32 cellular contexts compared by ENCODE assay signal in the genomic region with DNA sequence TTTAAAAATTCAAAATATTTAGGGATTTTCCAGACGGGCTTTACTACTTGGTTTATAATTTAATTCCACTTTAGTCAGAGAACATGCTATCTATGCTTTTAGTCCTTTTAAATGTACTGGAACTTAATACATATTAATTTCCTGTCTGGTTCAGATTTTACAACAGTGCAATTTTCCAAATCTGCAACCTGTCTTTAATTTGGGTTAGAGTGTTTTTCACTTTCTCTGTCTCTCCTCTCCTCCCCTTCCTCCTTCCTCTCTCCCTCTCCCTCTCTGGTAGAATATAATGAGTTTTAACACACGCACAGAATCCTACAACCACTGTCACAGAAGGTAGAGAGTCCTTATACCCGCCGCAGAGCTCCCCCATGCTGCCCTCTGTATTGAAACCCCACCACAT.
"Had no signal": no experiment of that assay in that cellular context is flagged by ENCODE, and none has a peak within 500 bp of the region (broad histone marks: within the 10 kb centered on the region; RNA-seq: fewer than 3 reads in every experiment).

No MANE protein-coding gene starts in this region.

- H3K36me3 Mint-ChIP-seq: activated CD4-positive, alpha-beta memory T cell treated with anti-CD3 and anti-CD28 coated beads for 36 hours; activated naive CD4-positive, alpha-beta T cell treated with anti-CD3 and anti-CD28 coated beads, Interleukin-2, amount 50 U/mL, for 72 hours; activated naive CD8-positive, alpha-beta T cell treated with anti-CD3 and anti-CD28 coated beads for 36 hours had no signal

- H3K27ac Mint-ChIP-seq: activated B cell treated with CpG ODN at 0.5 μM for 24 hours; activated CD4-positive, alpha-beta memory T cell treated with anti-CD3 and anti-CD28 coated beads for 36 hours; activated CD4-positive, alpha-beta T cell treated with anti-CD3 and anti-CD28 coated beads, Interleukin-2, amount 10 ng/mL, durations not matched to agents 24 days and 14 days; activated CD8-positive, alpha-beta T cell treated with anti-CD3 and anti-CD28 coated beads for 36 hours; activated naive CD4-positive, alpha-beta T cell treated with anti-CD3 and anti-CD28 coated beads for 36 hours; activated naive CD4-positive, alpha-beta T cell treated with anti-CD3 and anti-CD28 coated beads, Interleukin-2, amount 50 U/mL, for 72 hours; activated naive CD8-positive, alpha-beta T cell treated with anti-CD3 and anti-CD28 coated beads for 36 hours; activated T-cell treated with anti-CD3 and anti-CD28 coated beads, Interleukin-2, amount 50 U/mL, for 72 hours; activated T-helper 1 cell treated with anti-CD3 and anti-CD28 coated beads, Interleukin-12 subunit alpha, Interleukin-12 subunit beta, Interleukin-2, Interleukin-4 antibody, amounts not matched to agents 30 ng/mL and 10 ng/mL and 1 ng/mL, durations not matched to agents 14 hours and 24 hours and 36 hours; activated T-helper 17 cell treated with anti-CD3 and anti-CD28 coated beads, Interleukin-2, amount 50 U/mL, for 72 hours; T-helper 2 cell treated with Interferon-gamma antibody and Interleukin-4, amounts not matched to agents 5 μg/mL and 100 μg/mL, for 36 hours had no signal

- H3K4me3 Mint-ChIP-seq: activated B cell treated with CpG ODN at 0.5 μM for 24 hours; activated CD4-positive, alpha-beta memory T cell treated with anti-CD3 and anti-CD28 coated beads for 36 hours; activated CD4-positive, alpha-beta T cell treated with anti-CD3 and anti-CD28 coated beads, Interleukin-2, amount 10 ng/mL, durations not matched to agents 24 days and 14 days; activated CD8-positive, alpha-beta T cell treated with anti-CD3 and anti-CD28 coated beads for 36 hours; activated naive CD4-positive, alpha-beta T cell treated with anti-CD3 and anti-CD28 coated beads for 36 hours; activated naive CD8-positive, alpha-beta T cell treated with anti-CD3 and anti-CD28 coated beads for 36 hours; activated T-cell treated with anti-CD3 and anti-CD28 coated beads, Interleukin-2, amount 50 U/mL, for 4 hours; activated T-cell treated with anti-CD3 and anti-CD28 coated beads, Interleukin-2, amount 50 U/mL, for 72 hours; activated T-helper 1 cell treated with anti-CD3 and anti-CD28 coated beads, Interleukin-12 subunit alpha, Interleukin-12 subunit beta, Interleukin-2, Interleukin-4 antibody, amounts not matched to agents 30 ng/mL and 10 ng/mL and 1 ng/mL, durations not matched to agents 14 hours and 24 hours and 36 hours; activated T-helper 17 cell treated with anti-CD3 and anti-CD28 coated beads, Interleukin-2, amount 50 U/mL, for 72 hours; T-helper 2 cell treated with Interferon-gamma antibody and Interleukin-4, amounts not matched to agents 5 μg/mL and 100 μg/mL, for 36 hours had no signal

- H3K9me3 ChIP-seq: adrenal gland, body of pancreas, breast epithelium had no signal

- DNase-seq: activated B cell treated with CpG ODN at 0.5 μM for 24 hours; activated CD4-positive, alpha-beta memory T cell treated with anti-CD3 and anti-CD28 coated beads for 36 hours; activated CD4-positive, alpha-beta T cell treated with anti-CD3 and anti-CD28 coated beads for 4 hours; activated CD4-positive, alpha-beta T cell treated with anti-CD3 and anti-CD28 coated beads, Interleukin-2, amount 10 ng/mL, durations not matched to agents 24 days and 14 days; activated CD4-positive, alpha-beta T cell treated with anti-CD3 and anti-CD28 coated beads, Interleukin-2, amount 50 U/mL, for 1 hour; activated CD4-positive, alpha-beta T cell treated with anti-CD3 and anti-CD28 coated beads, Interleukin-2, amount 50 U/mL, for 4 hours; activated CD4-positive, CD25-positive, alpha-beta regulatory T cell treated with anti-CD3 and anti-CD28 coated beads, Interleukin-2, amount 50 U/mL, for 72 hours; activated CD8-positive, alpha-beta memory T cell treated with anti-CD3 and anti-CD28 coated beads, Interleukin-2, amount 50 U/mL, for 4 hours; activated CD8-positive, alpha-beta T cell treated with anti-CD3 and anti-CD28 coated beads for 36 hours; activated effector memory CD4-positive, alpha-beta T cell treated with anti-CD3 and anti-CD28 coated beads, Interleukin-2, amount 50 U/mL, for 16 hours; activated gamma-delta T cell treated with Interleukin-2 at 50 U/mL for 16 hours; activated naive CD4-positive, alpha-beta T cell; activated naive CD4-positive, alpha-beta T cell treated with anti-CD3 and anti-CD28 coated beads for 36 hours; activated naive CD4-positive, alpha-beta T cell treated with anti-CD3 and anti-CD28 coated beads, Interleukin-2, amount 50 U/mL, for 16 hours; activated naive CD8-positive, alpha-beta T cell treated with anti-CD3 and anti-CD28 coated beads for 36 hours; activated T-cell treated with anti-CD3 and anti-CD28 coated beads for 4 hours; activated T-cell treated with anti-CD3 and anti-CD28 coated beads, Interleukin-2, amount 50 U/mL, for 1 hour; activated T-cell treated with anti-CD3 and anti-CD28 coated beads, Interleukin-2, amount 50 U/mL, for 4 hours; activated T-cell treated with anti-CD3 and anti-CD28 coated beads, Interleukin-2, amount 50 U/mL, for 72 hours; adrenal gland; amniotic stem cell; aorta; body of pancreas; brain microvascular endothelial cell; central memory CD4-positive, alpha-beta T cell; T-helper 2 cell; T-helper 9 cell had no signal

- H3K27me3 Mint-ChIP-seq: activated B cell treated with CpG ODN at 0.5 μM for 24 hours had no signal

- H3K4me1 Mint-ChIP-seq: activated B cell treated with CpG ODN at 0.5 μM for 24 hours; activated CD4-positive, alpha-beta T cell treated with anti-CD3 and anti-CD28 coated beads, Interleukin-2, amount 10 ng/mL, durations not matched to agents 24 days and 14 days; activated naive CD8-positive, alpha-beta T cell treated with anti-CD3 and anti-CD28 coated beads for 36 hours; activated T-helper 17 cell treated with anti-CD3 and anti-CD28 coated beads, Interleukin-2, amount 50 U/mL, for 72 hours had no signal

- ATAC-seq: activated CD8-positive, alpha-beta T cell treated with anti-CD3 and anti-CD28 coated beads for 36 hours; activated naive CD4-positive, alpha-beta T cell treated with anti-CD3 and anti-CD28 coated beads, Interleukin-2, amount 50 U/mL, for 72 hours; activated T-cell treated with anti-CD3 and anti-CD28 coated beads, Interleukin-2, amount 50 U/mL, for 4 hours; activated T-cell treated with anti-CD3 and anti-CD28 coated beads, Interleukin-2, amount 50 U/mL, for 72 hours; activated T-helper 17 cell treated with anti-CD3 and anti-CD28 coated beads, Interleukin-2, amount 50 U/mL, for 72 hours; body of pancreas had no signal

- H3K9me3 Mint-ChIP-seq: activated B cell treated with CpG ODN at 0.5 μM for 24 hours; activated CD4-positive, alpha-beta memory T cell treated with anti-CD3 and anti-CD28 coated beads for 36 hours; activated CD4-positive, alpha-beta T cell treated with anti-CD3 and anti-CD28 coated beads, Interleukin-2, amount 10 ng/mL, durations not matched to agents 24 days and 14 days; activated CD8-positive, alpha-beta T cell treated with anti-CD3 and anti-CD28 coated beads for 36 hours; activated naive CD4-positive, alpha-beta T cell treated with anti-CD3 and anti-CD28 coated beads for 36 hours; activated naive CD4-positive, alpha-beta T cell treated with anti-CD3 and anti-CD28 coated beads, Interleukin-2, amount 50 U/mL, for 72 hours; activated naive CD8-positive, alpha-beta T cell treated with anti-CD3 and anti-CD28 coated beads for 36 hours; activated T-cell treated with anti-CD3 and anti-CD28 coated beads, Interleukin-2, amount 50 U/mL, for 4 hours; activated T-cell treated with anti-CD3 and anti-CD28 coated beads, Interleukin-2, amount 50 U/mL, for 72 hours; activated T-helper 1 cell treated with anti-CD3 and anti-CD28 coated beads, Interleukin-12 subunit alpha, Interleukin-12 subunit beta, Interleukin-2, Interleukin-4 antibody, amounts not matched to agents 30 ng/mL and 10 ng/mL and 1 ng/mL, durations not matched to agents 14 hours and 24 hours and 36 hours; activated T-helper 17 cell treated with anti-CD3 and anti-CD28 coated beads, Interleukin-2, amount 50 U/mL, for 72 hours; T-helper 2 cell treated with Interferon-gamma antibody and Interleukin-4, amounts not matched to agents 5 μg/mL and 100 μg/mL, for 36 hours had no signal
